8 cellular contexts compared by ENCODE assay signal in the genomic region with DNA sequence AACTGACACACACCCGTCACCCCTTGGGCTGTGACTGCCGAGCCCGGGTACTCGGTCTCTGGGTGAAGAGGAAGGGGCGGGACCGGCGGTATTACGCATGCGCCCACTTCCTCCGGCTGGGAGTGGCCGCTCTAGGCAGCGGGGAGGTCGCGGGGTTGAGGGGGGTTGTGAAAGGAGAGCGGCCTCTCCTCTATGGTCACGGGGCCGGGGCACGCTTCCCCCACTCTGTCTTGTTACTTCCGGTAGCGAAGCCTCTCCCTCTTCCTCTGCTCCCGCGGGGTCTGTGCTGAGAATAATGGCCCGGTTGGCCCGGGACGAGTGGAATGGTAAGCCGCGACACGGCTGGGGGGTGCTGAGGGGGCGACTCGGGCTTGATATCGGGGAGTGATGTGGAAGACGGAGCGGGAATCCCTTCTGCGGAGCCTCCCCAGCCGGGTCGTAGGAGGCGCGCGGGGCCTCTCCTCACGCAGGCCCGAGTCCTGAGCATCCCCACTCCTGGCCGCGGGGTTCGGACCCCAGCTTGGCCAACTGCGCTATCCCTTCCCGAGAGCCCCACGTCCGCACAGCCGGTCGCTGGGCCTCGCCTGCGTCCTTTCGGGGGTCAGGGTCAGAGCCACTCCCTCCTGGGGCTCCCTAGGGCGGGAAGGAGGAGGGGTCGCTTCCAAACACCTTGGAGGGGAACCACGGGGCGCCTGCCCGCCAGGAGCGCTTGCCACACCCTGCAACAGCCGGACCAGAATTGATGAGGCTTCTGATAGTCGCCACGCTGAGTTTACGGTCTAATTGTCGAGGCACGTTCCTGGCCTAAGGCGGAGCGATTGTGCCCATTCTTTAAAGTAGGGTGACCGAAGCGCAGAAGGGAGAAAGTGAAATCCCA. TPM values are rescaled to one million over a fixed set of nuclear protein-coding genes. Genes with fewer than 3 reads are reported as not detected.
A peak's percentile ranks its signal among the peaks of the same experiment; 100 is the strongest.
DNase-seq lines count a peak whose midpoint lies in the region; ATAC-seq and TF ChIP-seq lines count a peak whose summit lies in the region.

TSS of gene BFAR (plus strand) at position 259 of the 877 bp plus-strand sequence. CDS start 11,396 bp downstream, outside the sequence.

- no peaks in the 10 kb centered on the region for H3K27me3 Mint-ChIP-seq in WTC11 (ENCODE audit: low read depth)

- no peak for TF ChIP-seq CTCF in AG04450 (IDR thresholded peaks at IDR 0.05; ENCODE audit: low read depth, low read length)
- TF ChIP-seq CTCF in WTC11 (IDR thresholded peaks at IDR 0.05): no peak
- no peak for TF ChIP-seq CTCF in cardiac fibroblast (IDR thresholded peaks at IDR 0.05; ENCODE audit: low read depth, low read length)

- H3K4me3 ChIP-seq in AG04450 (ENCODE audit: low read depth, low read length) (peak within 1 kb of the TSS; percentile 91), cardiac fibroblast (replicated peaks in 1 of 2; ENCODE audit: low read depth in 2 of 2, low read length in 2 of 2) (peak within 1 kb of the TSS; percentile 95 to 98)

- peaks cover 49% of the 10 kb centered on the region for H3K4me1 Mint-ChIP-seq in WTC11

- H3K27ac ChIP-seq in AG04450 (ENCODE audit: low read depth, low read length): peak within 1 kb of the TSS; percentile 89

- H3K36me3 Mint-ChIP-seq in WTC11: peaks cover 7% of the 10 kb centered on the region

- ATAC-seq in GM18909 (IDR thresholded peaks at IDR 0.05; ENCODE audit: poor library complexity, unreplicated experiment): peak; percentile 84
- peak; percentile 80 for ATAC-seq in HG03175 (IDR thresholded peaks at IDR 0.05; ENCODE audit: unreplicated experiment)
- peak; percentile 76 for ATAC-seq in WTC11

- no peaks in the 10 kb centered on the region; the same call in 1 of the 2 replicates for H3K9me3 ChIP-seq in AG04450 (ENCODE audit: control insufficient read depth, insufficient read depth, low read length)

- peak within 1 kb of the TSS; percentile 100 for H3K4me3 Mint-ChIP-seq in WTC11

- CTCF ChIA-PET in AG04450 (lab: Charles Lee): no interaction called here
- CTCF ChIA-PET in WTC11 (lab: Charles Lee): no interaction called here

- POLR2A ChIA-PET in AG04450 (lab: Yijun Ruan, JAX) (interaction anchor here (0.7 kb wide), 1 partner anchor 8 kb away, joined by 3 read pairs; no protein-coding TSS in a partner anchor), WTC11 (lab: Charles Lee) (interaction anchor here (0.5 kb wide), 1 partner anchor 194 kb away, joined by 4 read pairs; no protein-coding TSS in a partner anchor)

- no peaks in the 10 kb centered on the region for H3K27me3 ChIP-seq in AG04450 (ENCODE audit: control insufficient read depth, insufficient read depth, low read length)

- peak within 1 kb of the TSS; percentile 99 for H3K27ac Mint-ChIP-seq in WTC11

- H3K9me3 Mint-ChIP-seq in WTC11: no peaks in the 10 kb centered on the region

- DNase-seq in AG04450 (ENCODE audit: low read depth, low spot score): peak; percentile 85
- DNase-seq in NCI-H226: peak; percentile 95
- peak; percentile 99 for DNase-seq in WTC11 (ENCODE audit: low spot score)
- DNase-seq in cardiac fibroblast (ENCODE audit: low read depth in 2 of 2): peak; percentile 98
- peak; percentile 94 for DNase-seq in iPS-NIHi7 (ENCODE audit: extremely low spot score)
- DNase-seq in smooth muscle cell of the brain vasculature (ENCODE audit: low read depth, low spot score): peak; percentile 85

TF ChIP-seq in WTC11, 78 proteins besides CTCF, POLR2A, EP300 and RAD21 (continues in another document):
- TF ChIP-seq EMX1 (CRISPR knock-in tag; IDR thresholded peaks at IDR 0.05) (no peak), ZNF232 (CRISPR knock-in tag; IDR thresholded peaks at IDR 0.05) (peak; percentile 62; the same call in 1 of the 2 replicates), ETV6 (CRISPR knock-in tag; IDR thresholded peaks at IDR 0.05) (0 out of 2 replicates have a peak, but pooled peaks have one; percentile 20), CBFB (CRISPR knock-in tag; IDR thresholded peaks at IDR 0.05; ENCODE audit: low read depth) (no peak), ZMAT4 (CRISPR knock-in tag; IDR thresholded peaks at IDR 0.05) (no peak), ZNF671 (CRISPR knock-in tag; IDR thresholded peaks at IDR 0.05) (no peak), CREM (CRISPR knock-in tag; IDR thresholded peaks at IDR 0.05) (no peak), ATF1 (CRISPR knock-in tag; IDR thresholded peaks at IDR 0.05) (no peak), SMAD4 (CRISPR knock-in tag; IDR thresholded peaks at IDR 0.05) (no peak), JUN (CRISPR knock-in tag; IDR thresholded peaks at IDR 0.05) (no peak), TEAD4 (CRISPR knock-in tag; IDR thresholded peaks at IDR 0.05) (no peak), GABPB1 (CRISPR knock-in tag; IDR thresholded peaks at IDR 0.05) (peak; percentile 54; the same call in 1 of the 2 replicates)
- TF ChIP-seq, protein P1, sequence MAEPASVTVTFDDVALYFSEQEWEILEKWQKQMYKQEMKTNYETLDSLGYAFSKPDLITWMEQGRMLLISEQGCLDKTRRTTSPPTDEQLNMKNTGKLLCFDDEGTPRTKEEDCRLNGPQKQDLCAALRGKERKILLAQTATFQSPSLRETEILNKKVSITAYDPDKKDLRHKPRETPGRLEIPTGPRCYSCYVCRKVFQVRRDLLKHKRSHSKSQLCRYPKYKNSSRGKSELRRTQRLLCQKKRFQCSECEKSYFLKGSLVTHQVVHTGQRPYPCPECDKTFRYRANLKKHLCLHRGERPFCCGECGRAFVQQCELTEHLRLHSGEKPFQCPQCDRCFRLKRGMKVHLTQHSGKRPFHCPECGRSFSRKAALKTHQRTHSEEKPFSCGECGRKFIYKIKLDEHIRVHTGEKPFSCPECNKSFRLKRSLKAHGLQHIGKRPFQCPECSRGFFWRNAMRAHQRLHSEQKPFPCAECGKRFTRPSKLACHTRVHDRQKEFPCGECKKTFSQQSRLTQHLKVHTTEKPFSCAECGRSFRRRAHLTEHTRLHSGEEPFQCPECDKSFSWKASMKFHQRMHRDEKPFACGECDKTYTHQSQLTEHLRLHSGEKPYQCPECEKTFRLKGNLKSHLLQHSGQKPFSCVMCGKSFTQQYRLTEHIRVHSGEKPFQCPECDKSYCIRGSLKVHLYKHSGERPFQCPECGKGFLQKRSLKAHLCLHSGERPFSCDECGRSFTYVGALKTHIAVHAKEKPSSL (CRISPR knock-in tag; conservative IDR thresholded peaks at IDR 0.05): no peak
- TF ChIP-seq, protein P2, sequence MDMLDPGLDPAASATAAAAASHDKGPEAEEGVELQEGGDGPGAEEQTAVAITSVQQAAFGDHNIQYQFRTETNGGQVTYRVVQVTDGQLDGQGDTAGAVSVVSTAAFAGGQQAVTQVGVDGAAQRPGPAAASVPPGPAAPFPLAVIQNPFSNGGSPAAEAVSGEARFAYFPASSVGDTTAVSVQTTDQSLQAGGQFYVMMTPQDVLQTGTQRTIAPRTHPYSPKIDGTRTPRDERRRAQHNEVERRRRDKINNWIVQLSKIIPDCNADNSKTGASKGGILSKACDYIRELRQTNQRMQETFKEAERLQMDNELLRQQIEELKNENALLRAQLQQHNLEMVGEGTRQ (CRISPR knock-in tag; IDR thresholded peaks at IDR 0.05): peak; percentile 77
- TF ChIP-seq, protein P3, sequence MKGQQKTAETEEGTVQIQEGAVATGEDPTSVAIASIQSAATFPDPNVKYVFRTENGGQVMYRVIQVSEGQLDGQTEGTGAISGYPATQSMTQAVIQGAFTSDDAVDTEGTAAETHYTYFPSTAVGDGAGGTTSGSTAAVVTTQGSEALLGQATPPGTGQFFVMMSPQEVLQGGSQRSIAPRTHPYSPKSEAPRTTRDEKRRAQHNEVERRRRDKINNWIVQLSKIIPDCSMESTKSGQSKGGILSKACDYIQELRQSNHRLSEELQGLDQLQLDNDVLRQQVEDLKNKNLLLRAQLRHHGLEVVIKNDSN (CRISPR knock-in tag; IDR thresholded peaks at IDR 0.05): peak; percentile 69
- TF ChIP-seq, protein P4, sequence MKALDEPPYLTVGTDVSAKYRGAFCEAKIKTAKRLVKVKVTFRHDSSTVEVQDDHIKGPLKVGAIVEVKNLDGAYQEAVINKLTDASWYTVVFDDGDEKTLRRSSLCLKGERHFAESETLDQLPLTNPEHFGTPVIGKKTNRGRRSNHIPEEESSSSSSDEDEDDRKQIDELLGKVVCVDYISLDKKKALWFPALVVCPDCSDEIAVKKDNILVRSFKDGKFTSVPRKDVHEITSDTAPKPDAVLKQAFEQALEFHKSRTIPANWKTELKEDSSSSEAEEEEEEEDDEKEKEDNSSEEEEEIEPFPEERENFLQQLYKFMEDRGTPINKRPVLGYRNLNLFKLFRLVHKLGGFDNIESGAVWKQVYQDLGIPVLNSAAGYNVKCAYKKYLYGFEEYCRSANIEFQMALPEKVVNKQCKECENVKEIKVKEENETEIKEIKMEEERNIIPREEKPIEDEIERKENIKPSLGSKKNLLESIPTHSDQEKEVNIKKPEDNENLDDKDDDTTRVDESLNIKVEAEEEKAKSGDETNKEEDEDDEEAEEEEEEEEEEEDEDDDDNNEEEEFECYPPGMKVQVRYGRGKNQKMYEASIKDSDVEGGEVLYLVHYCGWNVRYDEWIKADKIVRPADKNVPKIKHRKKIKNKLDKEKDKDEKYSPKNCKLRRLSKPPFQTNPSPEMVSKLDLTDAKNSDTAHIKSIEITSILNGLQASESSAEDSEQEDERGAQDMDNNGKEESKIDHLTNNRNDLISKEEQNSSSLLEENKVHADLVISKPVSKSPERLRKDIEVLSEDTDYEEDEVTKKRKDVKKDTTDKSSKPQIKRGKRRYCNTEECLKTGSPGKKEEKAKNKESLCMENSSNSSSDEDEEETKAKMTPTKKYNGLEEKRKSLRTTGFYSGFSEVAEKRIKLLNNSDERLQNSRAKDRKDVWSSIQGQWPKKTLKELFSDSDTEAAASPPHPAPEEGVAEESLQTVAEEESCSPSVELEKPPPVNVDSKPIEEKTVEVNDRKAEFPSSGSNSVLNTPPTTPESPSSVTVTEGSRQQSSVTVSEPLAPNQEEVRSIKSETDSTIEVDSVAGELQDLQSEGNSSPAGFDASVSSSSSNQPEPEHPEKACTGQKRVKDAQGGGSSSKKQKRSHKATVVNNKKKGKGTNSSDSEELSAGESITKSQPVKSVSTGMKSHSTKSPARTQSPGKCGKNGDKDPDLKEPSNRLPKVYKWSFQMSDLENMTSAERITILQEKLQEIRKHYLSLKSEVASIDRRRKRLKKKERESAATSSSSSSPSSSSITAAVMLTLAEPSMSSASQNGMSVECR (CRISPR knock-in tag; IDR thresholded peaks at IDR 0.05; ENCODE audit: borderline replicate concordance): 0 out of 2 replicates have a peak, but pooled peaks have one; percentile 58

RNA-seq across cellular contexts. Expression of gene BFAR, which starts in this region (rescaled TPM):
- polyA plus RNA-seq in AG04450 (2011; rRNA removed): 63.7 and 75.0 TPM in 2 replicates
- polyA minus RNA-seq in AG04450 (2011; rRNA and poly(A)+ RNA removed): 51.7 and 57.6 TPM in 2 replicates
- total RNA-seq in WTC11 (2021): 56.1 to 70.3 TPM (median 59.4 TPM) in 3 replicates

Comparison
In these comparisons a context has a peak if more than half of its experiments do, and no peak if none do; other contexts are left out.
1. Peak in every context shown above with its lines: DNase-seq, ATAC-seq, H3K4me3 ChIP-seq and H3K27ac ChIP-seq.